In the genomic region with DNA sequence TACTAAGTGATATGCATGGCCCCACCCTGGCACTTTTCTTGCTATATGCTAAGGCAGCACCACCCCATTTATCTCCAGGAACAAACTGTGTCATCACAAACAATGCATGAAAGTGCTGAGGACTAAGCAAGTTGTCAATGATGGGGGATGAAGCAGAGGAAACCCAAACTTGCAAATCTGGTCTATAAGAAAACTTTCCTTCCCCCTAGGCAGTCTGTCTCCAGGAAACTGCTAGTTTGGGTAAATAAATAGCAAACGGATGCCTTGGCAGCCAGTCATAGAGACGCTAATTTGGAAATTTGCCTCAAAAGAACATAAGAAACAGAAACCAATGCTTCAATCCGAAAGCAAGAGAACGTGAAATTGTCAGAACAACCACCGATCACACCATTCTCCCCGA, we compare ENCODE assay signal across 9 cellular contexts. TPM values are rescaled to one million over a fixed set of nuclear protein-coding genes. Genes with fewer than 3 reads are reported as not detected.
A peak's percentile ranks its signal among the peaks of the same experiment; 100 is the strongest.
DNase-seq lines count a peak whose midpoint lies in the region; ATAC-seq and TF ChIP-seq lines count a peak whose summit lies in the region.
"Had no signal": no experiment of that assay in that cellular context is flagged by ENCODE, and none has a peak within 500 bp of the region (broad histone marks: within the 10 kb centered on the region; RNA-seq: fewer than 3 reads in every experiment).

No MANE protein-coding gene starts in this region.

- H3K4me3 ChIP-seq in esophagus squamous epithelium (peak overlapping the region; percentile 13 to 55 (median 30)), rectal smooth muscle tissue (ENCODE audit: low read length) (peak overlapping the region; percentile 14)

- no peaks in the 10 kb centered on the region for H3K36me3 ChIP-seq in esophagus squamous epithelium
- H3K36me3 ChIP-seq in rectal smooth muscle tissue (ENCODE audit: control insufficient read depth, insufficient read depth, low read length), result no peaks in the 10 kb centered on the region

- in situ Hi-C loops in ACHN (cut with HindIII; ENCODE audit: low pct_ligation_motif_present, low pct_unique_long_range_greater_than_20kb, low sequenced_read_pairs), result no loop called here

- WGBS in esophagus squamous epithelium, 2 donors, result 3 to 6% methylated on average over 6 of the region's 6 CpGs

- no peaks in the 10 kb centered on the region for H3K9me3 ChIP-seq in esophagus squamous epithelium

- intact Hi-C loops in esophagus squamous epithelium (cut with DNase I), result no loop called here

- ATAC-seq in GM18517 (IDR thresholded peaks at IDR 0.05; ENCODE audit: unreplicated experiment) (peak; percentile 72), HG03571 (IDR thresholded peaks at IDR 0.05; ENCODE audit: unreplicated experiment) (no peak), HG03520 (IDR thresholded peaks at IDR 0.05; ENCODE audit: unreplicated experiment) (no peak)

- H3K27ac ChIP-seq in esophagus squamous epithelium (peak overlapping the region; percentile 39 to 84 (median 74)), rectal smooth muscle tissue (ENCODE audit: low read depth, low read length) (no peak overlapping the region)

- DNase-seq in HT1080 (ENCODE audit: low read depth), result peak; percentile 28
- DNase-seq in esophagus squamous epithelium (lab: John Stamatoyannopoulos, UW), result no peak
- DNase-seq in NCI-H69 (lab: John Stamatoyannopoulos, UW), result no peak
- DNase-seq in ACHN, result no peak
- DNase-seq: activated naive CD8-positive, alpha-beta T cell treated with anti-CD3 and anti-CD28 coated beads, Interleukin-2, amount 10 ng/mL, durations not matched to agents 7 days and 5 days had no signal

- H3K27me3 ChIP-seq in esophagus squamous epithelium (no peaks in the 10 kb centered on the region), rectal smooth muscle tissue (ENCODE audit: control insufficient read depth, insufficient read depth, low read length) (no peaks in the 10 kb centered on the region)

- H3K9ac ChIP-seq in rectal smooth muscle tissue (ENCODE audit: low read length), result no peak overlapping the region

- no peak for TF ChIP-seq POLR2A in esophagus squamous epithelium (IDR thresholded peaks at IDR 0.05)

- no peak for TF ChIP-seq CTCF in esophagus squamous epithelium (IDR thresholded peaks at IDR 0.05)

- H3K4me1 ChIP-seq in esophagus squamous epithelium, result peaks cover 4 to 36% (median 6%) of the 10 kb centered on the region in 3 donors
- H3K4me1 ChIP-seq in rectal smooth muscle tissue (ENCODE audit: control insufficient read depth, insufficient read depth, low read length), result no peaks in the 10 kb centered on the region

RNA-seq across cellular contexts. Expression of a gene that starts 5.6 kb away (rescaled TPM):
- 156 and 177 TPM in 2 replicates for total RNA-seq in HT1080 (2014; rRNA removed; shearing (Covaris generic))
- polyA plus RNA-seq in HT1080 (2015; cell fraction: cytosol; rRNA removed), result 23.9 and 70.8 TPM in 2 replicates
- polyA plus RNA-seq in HT1080 (2015; cell fraction: nucleus; rRNA removed), result 19.0 and 27.4 TPM in 2 replicates
- 10 to 100 TPM; 18.2 to 32.4 (median 23.3) TPM for total RNA-seq in esophagus squamous epithelium
